Comparison of ENCODE assay signal across 32 cellular contexts in genomic region chr4:90060039-90060438, GRCh38.
"Had no signal": no experiment of that assay in that cellular context is flagged by ENCODE, and none has a peak within 500 bp of the region (broad histone marks: within the 10 kb centered on the region; RNA-seq: fewer than 3 reads in every experiment).

No MANE protein-coding gene starts in this region.

- H3K27ac Mint-ChIP-seq: activated CD4-positive, alpha-beta memory T cell treated with anti-CD3 and anti-CD28 coated beads for 36 hours; activated CD4-positive, alpha-beta T cell treated with anti-CD3 and anti-CD28 coated beads for 36 hours; activated CD4-positive, alpha-beta T cell treated with anti-CD3 and anti-CD28 coated beads, Interleukin-2, amount 10 ng/mL, durations not matched to agents 24 days and 14 days; activated naive CD4-positive, alpha-beta T cell treated with anti-CD3 and anti-CD28 coated beads, Interleukin-2, amount 10 ng/mL, durations not matched to agents 7 days and 5 days; activated naive CD4-positive, alpha-beta T cell treated with anti-CD3 and anti-CD28 coated beads, Interleukin-2, amount 50 U/mL, for 72 hours; activated naive CD8-positive, alpha-beta T cell treated with anti-CD3 and anti-CD28 coated beads, Interleukin-2, amount 10 ng/mL, durations not matched to agents 7 days and 5 days; activated T-cell treated with anti-CD3 and anti-CD28 coated beads, Interleukin-2, amount 50 U/mL, for 24 hours; activated T-cell treated with anti-CD3 and anti-CD28 coated beads, Interleukin-2, amount 50 U/mL, for 72 hours; dendritic cell treated with granulocyte-macrophage colony-stimulating factor and Interleukin-4, amounts not matched to agents 40 ng/mL and 50 ng/mL, for 4 days; endodermal cell; T-helper 17 cell; T-helper 2 cell treated with Interferon-gamma antibody and Interleukin-4, amounts not matched to agents 5 μg/mL and 100 μg/mL, for 36 hours had no signal

- H3K4me3 Mint-ChIP-seq: activated CD4-positive, alpha-beta memory T cell treated with anti-CD3 and anti-CD28 coated beads for 36 hours; activated CD4-positive, alpha-beta T cell treated with anti-CD3 and anti-CD28 coated beads for 36 hours; activated CD4-positive, alpha-beta T cell treated with anti-CD3 and anti-CD28 coated beads, Interleukin-2, amount 10 ng/mL, durations not matched to agents 24 days and 14 days; activated naive CD4-positive, alpha-beta T cell treated with anti-CD3 and anti-CD28 coated beads, Interleukin-2, amount 10 ng/mL, durations not matched to agents 7 days and 5 days; activated naive CD8-positive, alpha-beta T cell treated with anti-CD3 and anti-CD28 coated beads, Interleukin-2, amount 10 ng/mL, durations not matched to agents 7 days and 5 days; activated T-cell treated with anti-CD3 and anti-CD28 coated beads, Interleukin-2, amount 50 U/mL, for 24 hours; activated T-cell treated with anti-CD3 and anti-CD28 coated beads, Interleukin-2, amount 50 U/mL, for 72 hours; central memory CD8-positive, alpha-beta T cell; dendritic cell treated with granulocyte-macrophage colony-stimulating factor and Interleukin-4, amounts not matched to agents 40 ng/mL and 50 ng/mL, for 4 days; endodermal cell; T-helper 17 cell; T-helper 2 cell treated with Interferon-gamma antibody and Interleukin-4, amounts not matched to agents 5 μg/mL and 100 μg/mL, for 36 hours had no signal

- FAIRE-seq: astrocyte, bronchial epithelial cell had no signal

- H3K27me3 Mint-ChIP-seq: activated CD4-positive, alpha-beta T cell treated with anti-CD3 and anti-CD28 coated beads for 36 hours; activated CD4-positive, alpha-beta T cell treated with anti-CD3 and anti-CD28 coated beads, Interleukin-2, amount 10 ng/mL, durations not matched to agents 24 days and 14 days; activated naive CD4-positive, alpha-beta T cell treated with anti-CD3 and anti-CD28 coated beads, Interleukin-2, amount 10 ng/mL, durations not matched to agents 7 days and 5 days; activated naive CD8-positive, alpha-beta T cell treated with anti-CD3 and anti-CD28 coated beads, Interleukin-2, amount 10 ng/mL, durations not matched to agents 7 days and 5 days; central memory CD8-positive, alpha-beta T cell; dendritic cell treated with granulocyte-macrophage colony-stimulating factor and Interleukin-4, amounts not matched to agents 40 ng/mL and 50 ng/mL, for 4 days; T-helper 17 cell had no signal

- H3K9me3 Mint-ChIP-seq: activated CD4-positive, alpha-beta memory T cell treated with anti-CD3 and anti-CD28 coated beads for 36 hours; activated CD4-positive, alpha-beta T cell treated with anti-CD3 and anti-CD28 coated beads, Interleukin-2, amount 10 ng/mL, durations not matched to agents 24 days and 14 days; activated naive CD4-positive, alpha-beta T cell treated with anti-CD3 and anti-CD28 coated beads, Interleukin-2, amount 10 ng/mL, durations not matched to agents 7 days and 5 days; activated naive CD4-positive, alpha-beta T cell treated with anti-CD3 and anti-CD28 coated beads, Interleukin-2, amount 50 U/mL, for 72 hours; activated naive CD8-positive, alpha-beta T cell treated with anti-CD3 and anti-CD28 coated beads, Interleukin-2, amount 10 ng/mL, durations not matched to agents 7 days and 5 days; activated T-cell treated with anti-CD3 and anti-CD28 coated beads, Interleukin-2, amount 50 U/mL, for 24 hours; activated T-cell treated with anti-CD3 and anti-CD28 coated beads, Interleukin-2, amount 50 U/mL, for 72 hours; central memory CD8-positive, alpha-beta T cell; dendritic cell treated with granulocyte-macrophage colony-stimulating factor and Interleukin-4, amounts not matched to agents 40 ng/mL and 50 ng/mL, for 4 days; endodermal cell; T-helper 2 cell treated with Interferon-gamma antibody and Interleukin-4, amounts not matched to agents 5 μg/mL and 100 μg/mL, for 36 hours had no signal

- H3K4me1 ChIP-seq: heart right ventricle had no signal

- H3K36me3 Mint-ChIP-seq: activated CD4-positive, alpha-beta memory T cell treated with anti-CD3 and anti-CD28 coated beads for 36 hours; activated naive CD4-positive, alpha-beta T cell treated with anti-CD3 and anti-CD28 coated beads, Interleukin-2, amount 10 ng/mL, durations not matched to agents 7 days and 5 days; activated naive CD4-positive, alpha-beta T cell treated with anti-CD3 and anti-CD28 coated beads, Interleukin-2, amount 50 U/mL, for 72 hours; activated naive CD8-positive, alpha-beta T cell treated with anti-CD3 and anti-CD28 coated beads, Interleukin-2, amount 10 ng/mL, durations not matched to agents 7 days and 5 days had no signal

- H3K9me3 ChIP-seq: heart right ventricle had no signal

- ATAC-seq: activated CD4-positive, alpha-beta T cell treated with anti-CD3 and anti-CD28 coated beads for 36 hours; activated naive CD4-positive, alpha-beta T cell treated with anti-CD3 and anti-CD28 coated beads, Interleukin-2, amount 50 U/mL, for 72 hours; activated T-cell treated with anti-CD3 and anti-CD28 coated beads, Interleukin-2, amount 50 U/mL, for 72 hours; esophagus mucosa; heart right ventricle; T-helper 17 cell had no signal

- H3K4me3 ChIP-seq: coronary artery, dorsolateral prefrontal cortex, heart right ventricle had no signal

- H3K27ac ChIP-seq: brain microvascular endothelial cell, coronary artery, dorsolateral prefrontal cortex, heart right ventricle, WERI-Rb-1 had no signal

- H3K36me3 ChIP-seq: brain microvascular endothelial cell, heart right ventricle, WERI-Rb-1 had no signal

- DNase-seq: activated CD4-positive, alpha-beta memory T cell treated with anti-CD3 and anti-CD28 coated beads for 36 hours; activated CD4-positive, alpha-beta T cell treated with anti-CD3 and anti-CD28 coated beads for 36 hours; activated CD4-positive, alpha-beta T cell treated with anti-CD3 and anti-CD28 coated beads, Interleukin-2, amount 10 ng/mL, durations not matched to agents 24 days and 14 days; activated CD4-positive, CD25-positive, alpha-beta regulatory T cell; activated CD4-positive, CD25-positive, alpha-beta regulatory T cell treated with anti-CD3 and anti-CD28 coated beads, Interleukin-2, amount 50 U/mL, for 72 hours; activated CD8-positive, alpha-beta memory T cell treated with anti-CD3 and anti-CD28 coated beads, Interleukin-2, amount 50 U/mL, for 48 hours; activated gamma-delta T cell; activated naive CD4-positive, alpha-beta T cell; activated naive CD4-positive, alpha-beta T cell treated with anti-CD3 and anti-CD28 coated beads, Interleukin-2, amount 10 ng/mL, durations not matched to agents 7 days and 5 days; activated naive CD8-positive, alpha-beta T cell treated with anti-CD3 and anti-CD28 coated beads, Interleukin-2, amount 10 ng/mL, durations not matched to agents 7 days and 5 days; activated T-cell treated with anti-CD3 and anti-CD28 coated beads for 4 hours; activated T-cell treated with anti-CD3 and anti-CD28 coated beads, Interleukin-2, amount 50 U/mL, for 24 hours; activated T-cell treated with anti-CD3 and anti-CD28 coated beads, Interleukin-2, amount 50 U/mL, for 72 hours; anterior cingulate cortex; brain microvascular endothelial cell; dorsolateral prefrontal cortex; effector memory CD4-positive, alpha-beta T cell; endodermal cell; foreskin fibroblast; heart right ventricle; T-helper 1 cell; T-helper 17 cell; T1000; WERI-Rb-1 had no signal

- H3K27me3 ChIP-seq: brain microvascular endothelial cell, dorsolateral prefrontal cortex, heart right ventricle had no signal

- H3K4me1 Mint-ChIP-seq: activated CD4-positive, alpha-beta T cell treated with anti-CD3 and anti-CD28 coated beads for 36 hours; activated CD4-positive, alpha-beta T cell treated with anti-CD3 and anti-CD28 coated beads, Interleukin-2, amount 10 ng/mL, durations not matched to agents 24 days and 14 days; activated naive CD4-positive, alpha-beta T cell treated with anti-CD3 and anti-CD28 coated beads, Interleukin-2, amount 10 ng/mL, durations not matched to agents 7 days and 5 days; activated naive CD8-positive, alpha-beta T cell treated with anti-CD3 and anti-CD28 coated beads, Interleukin-2, amount 10 ng/mL, durations not matched to agents 7 days and 5 days; central memory CD8-positive, alpha-beta T cell; T-helper 17 cell had no signal
